In genomic region chr2:127423476-127423840, GRCh38 we compare ENCODE assay signal across 9 cellular contexts. TPM values are rescaled to one million over a fixed set of nuclear protein-coding genes. Genes with fewer than 3 reads are reported as not detected.
DNase-seq lines count a peak whose midpoint lies in the region; ATAC-seq and TF ChIP-seq lines count a peak whose summit lies in the region.
"Had no signal": no experiment of that assay in that cellular context is flagged by ENCODE, and none has a peak within 500 bp of the region (broad histone marks: within the 10 kb centered on the region; RNA-seq: fewer than 3 reads in every experiment).

No MANE protein-coding gene starts in this region.

- peaks cover 11% of the 10 kb centered on the region for H3K4me1 Mint-ChIP-seq in activated naive CD4-positive, alpha-beta T cell treated with anti-CD3 and anti-CD28 coated beads, Interleukin-2, amount 50 U/mL, for 24 hours

- peaks cover 0 to 6% (median 0%) of the 10 kb centered on the region in 4 donors for H3K36me3 ChIP-seq in stomach
- H3K36me3 ChIP-seq: adrenal gland had no signal

- peaks cover 28% of the 10 kb centered on the region for H3K27me3 Mint-ChIP-seq in activated naive CD4-positive, alpha-beta T cell treated with anti-CD3 and anti-CD28 coated beads, Interleukin-2, amount 50 U/mL, for 24 hours

- H3K9me3 ChIP-seq in right cardiac atrium (ENCODE audit: control insufficient read depth, low read length) (no peaks in the 10 kb centered on the region), stomach (no peaks in the 10 kb centered on the region)
- H3K9me3 ChIP-seq: adrenal gland had no signal

- H3K27me3 ChIP-seq in right cardiac atrium (ENCODE audit: control insufficient read depth, insufficient read depth) (no peaks in the 10 kb centered on the region), stomach (peaks cover 0 to 43% (median 17%) of the 10 kb centered on the region in 3 donors)

- H3K27ac ChIP-seq in right cardiac atrium (ENCODE audit: low read length) (no peak overlapping the region), stomach (peak overlapping the region in 1 of 5 donors; percentile 61)
- H3K27ac ChIP-seq: adrenal gland had no signal

- peak in 1 of 2 donors; percentile 18 for ATAC-seq in right cardiac atrium
- no peak for ATAC-seq in HG03457 (IDR thresholded peaks at IDR 0.05; ENCODE audit: unreplicated experiment)

- H3K36me3 Mint-ChIP-seq in activated naive CD4-positive, alpha-beta T cell treated with anti-CD3 and anti-CD28 coated beads, Interleukin-2, amount 50 U/mL, for 24 hours: peaks cover 5% of the 10 kb centered on the region

- DNase-seq in activated naive CD4-positive, alpha-beta T cell (lab: John Stamatoyannopoulos, UW): no peak
- peak; percentile 74 for DNase-seq in SW480 (ENCODE audit: low spot score)
- DNase-seq in right cardiac atrium: peak in 1 of 3 donors; percentile 42
- peak; percentile 71 for DNase-seq in stomach
- DNase-seq in NCI-H187 treated with DMSO at 0.1 percent for 48 hours (lab: John Stamatoyannopoulos, UW): no peak
- no peak for DNase-seq in effector CD8-positive, alpha-beta T cell (lab: John Stamatoyannopoulos, UW)

- H3K4me1 ChIP-seq in right cardiac atrium (ENCODE audit: control insufficient read depth, insufficient read depth, low read length): peaks cover 4% of the 10 kb centered on the region
- peaks cover 14 to 22% (median 17%) of the 10 kb centered on the region in 4 donors for H3K4me1 ChIP-seq in stomach

- H3K4me3 Mint-ChIP-seq in activated naive CD4-positive, alpha-beta T cell treated with anti-CD3 and anti-CD28 coated beads, Interleukin-2, amount 50 U/mL, for 24 hours: peak overlapping the region; percentile 60

- 3% methylated on average over 30 of the region's 30 CpGs for WGBS in right cardiac atrium
- WGBS in stomach, 5 donors: 1 to 3% (median 2%) methylated on average over 12 to 30 of the region's 30 CpGs

- H3K4me3 ChIP-seq in right cardiac atrium (ENCODE audit: low read length) (peak overlapping the region; percentile 18), stomach (peak overlapping the region; percentile 34 to 56 (median 38))

- no peak for TF ChIP-seq CTCF in stomach (IDR thresholded peaks at IDR 0.05)

- H3K9me3 Mint-ChIP-seq in activated naive CD4-positive, alpha-beta T cell treated with anti-CD3 and anti-CD28 coated beads, Interleukin-2, amount 50 U/mL, for 24 hours: no peaks in the 10 kb centered on the region

- intact Hi-C loops in right cardiac atrium (cut with DNase I) (no loop called here), stomach (cut with DNase I; ENCODE audit: low total_unique reads) (no loop called here)

- no peak for TF ChIP-seq EP300 in stomach (IDR thresholded peaks at IDR 0.05)

- TF ChIP-seq POLR2A in stomach (IDR thresholded peaks at IDR 0.05): no peak

- no peak overlapping the region for H3K27ac Mint-ChIP-seq in activated naive CD4-positive, alpha-beta T cell treated with anti-CD3 and anti-CD28 coated beads, Interleukin-2, amount 50 U/mL, for 24 hours

RNA-seq across cellular contexts. Expression of gene PROC, which starts 5.2 kb away (rescaled TPM):
- total RNA-seq in right cardiac atrium: not detected
- polyA plus RNA-seq in right cardiac atrium: 0.18 TPM
- total RNA-seq in stomach: 1 to 10 TPM in 4 of 5 donors, not detected in 1; 1.2 to 6.8 (median 4.5) TPM
- 1 to 10 TPM; 2.1 to 5.0 (median 4.6) TPM for polyA plus RNA-seq in stomach
- total RNA-seq: adrenal gland had no signal

RNA-seq across cellular contexts. Expression of gene MAP3K2, which starts 35.7 kb away (rescaled TPM):
- 10 to 100 TPM; 25.9 to 34.3 (median 32.1) TPM for total RNA-seq in right cardiac atrium
- polyA plus RNA-seq in right cardiac atrium: 4.3 TPM
- 100 to 1,000 TPM in 1 of 5 donors, 10 to 100 TPM in 4; 50.2 to 141 (median 61.1) TPM for total RNA-seq in stomach
- polyA plus RNA-seq in stomach: 1 to 10 TPM; 3.8 to 7.4 (median 6.7) TPM

Comparison
In these comparisons a context has a peak if more than half of its experiments do, and no peak if none do; other contexts are left out.
1. DNase-seq: peak in SW480 (single experiment) and stomach (single experiment); none in activated naive CD4-positive, alpha-beta T cell (0 of 4), NCI-H187 treated with DMSO at 0.1 percent for 48 hours (single experiment) and effector CD8-positive, alpha-beta T cell (single experiment).